ENCODE assay signal across 9 cellular contexts in genomic region chr6:35469711-35470662, GRCh38. TPM values are rescaled to one million over a fixed set of nuclear protein-coding genes. Genes with fewer than 3 reads are reported as not detected.
DNase-seq lines count a peak whose midpoint lies in the region; ATAC-seq, FAIRE-seq and TF ChIP-seq lines count a peak whose summit lies in the region.
"Had no signal": no experiment of that assay in that cellular context is flagged by ENCODE, and none has a peak within 500 bp of the region (broad histone marks: within the 10 kb centered on the region; RNA-seq: fewer than 3 reads in every experiment).

No MANE protein-coding gene starts in this region.

- WGBS in pancreas, 2 donors: 34 to 44% methylated on average over 18 of the region's 18 CpGs

- H2AFZ ChIP-seq in endothelial cell of umbilical vein (ENCODE audit: low read depth, low read length): no peak overlapping the region

- no peaks in the 10 kb centered on the region for H3K9me3 ChIP-seq in RWPE2 (ENCODE audit: severe bottlenecking)
- no peaks in the 10 kb centered on the region for H3K9me3 ChIP-seq in endothelial cell of umbilical vein (replicated peaks; ENCODE audit: control insufficient read depth, insufficient read depth, low read length)
- H3K9me3 ChIP-seq in pancreas: no peaks in the 10 kb centered on the region

- H3K27me3 ChIP-seq in RWPE2 (ENCODE audit: insufficient read depth, poor library complexity, severe bottlenecking): no peaks in the 10 kb centered on the region
- H3K27me3 ChIP-seq in endothelial cell of umbilical vein (ENCODE audit: control insufficient read depth in 2 of 2, insufficient read depth in 2 of 2, low read length in 2 of 2): no peaks in the 10 kb centered on the region
- H3K27me3 ChIP-seq in pancreas: no peaks in the 10 kb centered on the region

- H3K4me3 ChIP-seq in RWPE2 (ENCODE audit: severe bottlenecking): peak overlapping the region; percentile 98
- peak overlapping the region; percentile 69 to 95 (median 92) for H3K4me3 ChIP-seq in endothelial cell of umbilical vein (replicated peaks in 1 of 3; ENCODE audit: insufficient read depth in 1 of 3, low read depth in 1 of 3, low read length in 3 of 3)
- H3K4me3 ChIP-seq in pancreas: peak overlapping the region; percentile 61 to 90 (median 86)

- TF ChIP-seq POLR2A in endothelial cell of umbilical vein (IDR thresholded peaks at IDR 0.05; ENCODE audit: low read depth, low read length): no peak

- FAIRE-seq in endothelial cell of umbilical vein (lab: Jason Lieb, UNC): peak; percentile 43
- FAIRE-seq in pancreas (lab: Jason Lieb, UNC): no peak

- ATAC-seq in RWPE2 (ENCODE audit: low read depth) (no peak), pancreas (no peak), GM21737 (IDR thresholded peaks at IDR 0.05; ENCODE audit: unreplicated experiment) (no peak)

- H3K4me2 ChIP-seq in endothelial cell of umbilical vein (ENCODE audit: insufficient read depth, low read length): peak overlapping the region; percentile 96

- peaks cover 12% of the 10 kb centered on the region for H4K20me1 ChIP-seq in endothelial cell of umbilical vein (replicated peaks; ENCODE audit: control insufficient read depth, extremely low read depth, insufficient read depth, low read length)

- DNase-seq in NCI-H146 (lab: John Stamatoyannopoulos, UW): peak; percentile 9
- no peak for DNase-seq in NCI-H146 treated with DMSO at 0.1 percent for 48 hours (lab: John Stamatoyannopoulos, UW; ENCODE audit: unreplicated experiment)
- DNase-seq in RWPE2 (ENCODE audit: low spot score): no peak
- peak; percentile 22 for DNase-seq in endothelial cell of umbilical vein (ENCODE audit: low read depth, low spot score)
- peak in 4 of 6 donors; percentile 60 to 77 (median 71) for DNase-seq in pancreas
- DNase-seq in foreskin melanocyte: no peak
- no peak for DNase-seq in occipital lobe (lab: John Stamatoyannopoulos, UW)

- no TSS peak for BruUV-seq in endothelial cell of umbilical vein (replicated peaks; lab: Mats Ljungman, UMichigan)

- no peak for TF ChIP-seq CTCF in RWPE2 (IDR thresholded peaks at IDR 0.05; ENCODE audit: poor library complexity, severe bottlenecking)
- TF ChIP-seq CTCF in endothelial cell of umbilical vein (IDR thresholded peaks at IDR 0.05; ENCODE audit: extremely low read depth in 1 of 2, insufficient read depth in 1 of 2, low read depth in 1 of 2, low read length in 2 of 2): no peak
- no peak for TF ChIP-seq CTCF in pancreas (IDR thresholded peaks at IDR 0.05)

- POLR2A ChIA-PET in endothelial cell of umbilical vein (lab: Charles Lee): no interaction called here

- H3K9ac ChIP-seq in endothelial cell of umbilical vein (replicated peaks; ENCODE audit: extremely low read depth, insufficient read depth, low read length): peak overlapping the region; percentile 94

- dilution Hi-C loops in endothelial cell of umbilical vein (cut with MboI; ENCODE audit: extremely low pct_ligation_motif_present, low sequenced_read_pairs): no loop called here

- no peaks in the 10 kb centered on the region for H3K9me1 ChIP-seq in endothelial cell of umbilical vein (replicated peaks; ENCODE audit: control insufficient read depth, extremely low read depth, insufficient read depth, low read length)

- H3K79me2 ChIP-seq in endothelial cell of umbilical vein (ENCODE audit: control insufficient read depth, insufficient read depth, low read length): peaks cover 33% of the 10 kb centered on the region

- peaks cover 87% of the 10 kb centered on the region for H3K36me3 ChIP-seq in RWPE2 (ENCODE audit: low read depth)
- H3K36me3 ChIP-seq in endothelial cell of umbilical vein (ENCODE audit: control insufficient read depth in 2 of 2, extremely low read depth in 1 of 2, insufficient read depth in 2 of 2, low read length in 2 of 2): peaks cover 10 to 13% of the 10 kb centered on the region in 2 experiments
- H3K36me3 ChIP-seq in pancreas: peaks cover 0 to 18% (median 0%) of the 10 kb centered on the region in 3 donors

- CTCF ChIA-PET in endothelial cell of umbilical vein (lab: Charles Lee): interaction anchor here (1.2 to 2.8 kb wide), 2 partner anchors 11 to 128 kb away, joined by 3 to 26 read pairs; partner anchors contain the start of gene PPARD

- intact Hi-C loops in endothelial cell of umbilical vein (cut with micrococcal nuclease): loop anchor here (2.0 kb wide), 1 partner anchor 23 kb away; no protein-coding TSS in a partner anchor
- intact Hi-C loops in pancreas (cut with DNase I): no loop called here

- peaks cover 14% of the 10 kb centered on the region for H3K4me1 ChIP-seq in RWPE2 (ENCODE audit: insufficient read depth, poor library complexity, severe bottlenecking)
- peaks cover 26% of the 10 kb centered on the region for H3K4me1 ChIP-seq in endothelial cell of umbilical vein (ENCODE audit: control insufficient read depth, extremely low read depth, insufficient read depth, low read length)
- peaks cover 0 to 15% (median 0%) of the 10 kb centered on the region in 3 donors for H3K4me1 ChIP-seq in pancreas

- H3K27ac ChIP-seq in RWPE2 (ENCODE audit: poor library complexity, severe bottlenecking) (peak overlapping the region; percentile 91), endothelial cell of umbilical vein (ENCODE audit: insufficient read depth, low read depth, low read length) (peak overlapping the region; percentile 76), pancreas (peak overlapping the region in 2 of 4 donors; percentile 77 to 80)

TF ChIP-seq in endothelial cell of umbilical vein, 7 proteins besides CTCF, POLR2A, EP300 and RAD21:
- peak; percentile 16 for TF ChIP-seq POLR2AphosphoS5 (IDR thresholded peaks at IDR 0.05; ENCODE audit: insufficient read depth, low read depth, low read length)
- TF ChIP-seq FOS (IDR thresholded peaks at IDR 0.05; ENCODE audit: borderline replicate concordance, insufficient read depth, low read length): no peak

RNA-seq across cellular contexts. Expression of gene RPL10A, which starts 1.8 kb away (rescaled TPM):
- total RNA-seq in endothelial cell of umbilical vein (1,327 and 1,339 TPM in 2 replicates), pancreas (1,000 to 10,000 TPM in 1 of 6 donors, 100 to 1,000 TPM in 5; 474 to 1,265 (median 898) TPM), occipital lobe (1,537 TPM)
- polyA plus RNA-seq in endothelial cell of umbilical vein (1,956 and 2,053 TPM in 2 replicates), pancreas (1,000 to 10,000 TPM in 1 of 2 donors, 100 to 1,000 TPM in 1; 429 to 1,039 TPM)
- 2,740 and 3,664 TPM in 2 replicates for polyA plus RNA-seq in endothelial cell of umbilical vein (2011; cell fraction: cytosol; rRNA removed)
- 979 and 1,138 TPM in 2 replicates for polyA plus RNA-seq in endothelial cell of umbilical vein (2011; cell fraction: nucleus; rRNA removed)
- 2,181 and 2,192 TPM in 2 replicates for polyA plus RNA-seq in endothelial cell of umbilical vein (2012)
- polyA minus RNA-seq in endothelial cell of umbilical vein: 780 and 808 TPM in 2 replicates
- 702 TPM for polyA minus RNA-seq in endothelial cell of umbilical vein (2011; cell fraction: cytosol; rRNA and poly(A)+ RNA removed)
- polyA minus RNA-seq in endothelial cell of umbilical vein (2011; cell fraction: nucleus; rRNA and poly(A)+ RNA removed): 141 and 181 TPM in 2 replicates

RNA-seq across cellular contexts. Expression of gene FANCE, which starts 17.8 kb away (rescaled TPM):
- total RNA-seq in endothelial cell of umbilical vein: 11.0 and 12.7 TPM in 2 replicates
- 9.1 and 9.5 TPM in 2 replicates for polyA plus RNA-seq in endothelial cell of umbilical vein
- 10.2 and 11.4 TPM in 2 replicates for polyA plus RNA-seq in endothelial cell of umbilical vein (2011; cell fraction: cytosol; rRNA removed)
- 7.8 and 8.5 TPM in 2 replicates for polyA plus RNA-seq in endothelial cell of umbilical vein (2011; cell fraction: nucleus; rRNA removed)
- 4.8 and 5.8 TPM in 2 replicates for polyA plus RNA-seq in endothelial cell of umbilical vein (2012)
- 7.3 and 9.4 TPM in 2 replicates for polyA minus RNA-seq in endothelial cell of umbilical vein
- 13.1 TPM for polyA minus RNA-seq in endothelial cell of umbilical vein (2011; cell fraction: cytosol; rRNA and poly(A)+ RNA removed)
- 2.0 and 2.8 TPM in 2 replicates for polyA minus RNA-seq in endothelial cell of umbilical vein (2011; cell fraction: nucleus; rRNA and poly(A)+ RNA removed)
- total RNA-seq in pancreas: 1 to 10 TPM; 2.0 to 4.0 (median 2.7) TPM
- 1 to 10 TPM; 1.7 to 2.1 TPM for polyA plus RNA-seq in pancreas
- total RNA-seq in occipital lobe: 9.5 TPM

RNA-seq across cellular contexts. Expression of gene TEAD3, which starts 26.9 kb away (rescaled TPM):
- total RNA-seq in endothelial cell of umbilical vein (1.1 and 2.0 TPM in 2 replicates), pancreas (10 to 100 TPM in 1 of 6 donors, 1 to 10 TPM in 5; 3.0 to 10.0 (median 4.1) TPM), occipital lobe (0.16 TPM)
- polyA plus RNA-seq in endothelial cell of umbilical vein (1.6 and 1.7 TPM in 2 replicates), pancreas (1 to 10 TPM; 8.5 to 9.7 TPM)
- polyA plus RNA-seq in endothelial cell of umbilical vein (2011; cell fraction: cytosol; rRNA removed): 1.4 and 1.6 TPM in 2 replicates
- 2.2 and 3.7 TPM in 2 replicates for polyA plus RNA-seq in endothelial cell of umbilical vein (2011; cell fraction: nucleus; rRNA removed)
- 1.2 and 2.3 TPM in 2 replicates for polyA plus RNA-seq in endothelial cell of umbilical vein (2012)
- 0.70 and 2.0 TPM in 2 replicates for polyA minus RNA-seq in endothelial cell of umbilical vein
- polyA minus RNA-seq in endothelial cell of umbilical vein (2011; cell fraction: cytosol; rRNA and poly(A)+ RNA removed): 4.2 TPM
- 0.48 TPM in 2 replicates for polyA minus RNA-seq in endothelial cell of umbilical vein (2011; cell fraction: nucleus; rRNA and poly(A)+ RNA removed)

RNA-seq across cellular contexts. Expression of gene TULP1, which starts 42.7 kb away (rescaled TPM):
- total RNA-seq in endothelial cell of umbilical vein (not detected in 2 replicates), pancreas (not detected), occipital lobe (0.47 TPM)
- polyA plus RNA-seq in endothelial cell of umbilical vein (not detected in 2 replicates), pancreas (under 1 TPM in 1 of 2 donors, not detected in 1; 0.28 TPM)
- polyA plus RNA-seq in endothelial cell of umbilical vein (2011; cell fraction: cytosol; rRNA removed): not detected in 2 replicates
- not detected in 2 replicates for polyA plus RNA-seq in endothelial cell of umbilical vein (2011; cell fraction: nucleus; rRNA removed)
- not detected in 2 replicates for polyA plus RNA-seq in endothelial cell of umbilical vein (2012)
- polyA minus RNA-seq in endothelial cell of umbilical vein: not detected in 2 replicates
- polyA minus RNA-seq in endothelial cell of umbilical vein (2011; cell fraction: cytosol; rRNA and poly(A)+ RNA removed): not detected
- not detected in 2 replicates for polyA minus RNA-seq in endothelial cell of umbilical vein (2011; cell fraction: nucleus; rRNA and poly(A)+ RNA removed)
- total RNA-seq: subcutaneous adipose tissue had no signal

Comparison
In these comparisons a context has a peak if more than half of its experiments do, and no peak if none do; other contexts are left out.
1. DNase-seq: peak in NCI-H146 (single experiment), endothelial cell of umbilical vein (single experiment) and pancreas (4 of 6); none in NCI-H146 treated with DMSO at 0.1 percent for 48 hours (single experiment), RWPE2 (single experiment), foreskin melanocyte (single experiment) and occipital lobe (single experiment).
2. Peak in every context shown above with its lines, with median percentiles within 50 percentile points of each other: H3K4me3 ChIP-seq.